ENCODE assay signal across 12 cellular contexts in genomic region chr13:23500858-23501257, GRCh38.
DNase-seq lines count a peak whose midpoint lies in the region; ATAC-seq and TF ChIP-seq lines count a peak whose summit lies in the region.
"Had no signal": no experiment of that assay in that cellular context is flagged by ENCODE, and none has a peak within 500 bp of the region (broad histone marks: within the 10 kb centered on the region; RNA-seq: fewer than 3 reads in every experiment).

No MANE protein-coding gene starts in this region.

- H3K9ac ChIP-seq in adipocyte (ENCODE audit: low read length), result no peak overlapping the region

- H3K4me3 ChIP-seq in adipocyte (ENCODE audit: low read length) (peak overlapping the region; percentile 66), fibroblast of villous mesenchyme (ENCODE audit: low read depth, low read length) (no peak overlapping the region)
- H3K4me3 ChIP-seq: sigmoid colon had no signal

- DNase-seq in GM04504 (ENCODE audit: low read depth) (peak; percentile 97), adipocyte (ENCODE audit: low read depth) (peak; percentile 64), fibroblast of villous mesenchyme (ENCODE audit: low read depth) (peak; percentile 89), stromal cell of bone marrow (ENCODE audit: low read depth) (peak; percentile 85), NCI-H524 (lab: John Stamatoyannopoulos, UW) (no peak), NCI-H2081 treated with DMSO at 0.1 percent for 48 hours (lab: John Stamatoyannopoulos, UW) (no peak)
- no peak for DNase-seq in activated naive CD4-positive, alpha-beta T cell treated with Interleukin-2 at 50 U/mL for 16 hours
- DNase-seq: activated CD4-positive, alpha-beta T cell treated with anti-CD3 and anti-CD28 coated beads for 4 hours; DMS79 treated with DMSO at 0.1 percent for 48 hours; Karpas-422; sigmoid colon had no signal

- no peak for ATAC-seq in GM21381 (IDR thresholded peaks at IDR 0.05; ENCODE audit: unreplicated experiment)

- no peaks in the 10 kb centered on the region for H3K9me3 ChIP-seq in adipocyte (ENCODE audit: control insufficient read depth, low read length)
- H3K9me3 ChIP-seq: sigmoid colon had no signal

- H3K36me3 ChIP-seq in adipocyte (ENCODE audit: control insufficient read depth, insufficient read depth, low read length, severe bottlenecking), result no peaks in the 10 kb centered on the region
- H3K36me3 ChIP-seq: sigmoid colon had no signal

- H3K4me1 ChIP-seq in adipocyte (ENCODE audit: control insufficient read depth, insufficient read depth, low read length), result peaks cover 23% of the 10 kb centered on the region

- no peak for TF ChIP-seq CTCF in fibroblast of villous mesenchyme (IDR thresholded peaks at IDR 0.05; ENCODE audit: insufficient read depth, low read depth, low read length)

- no peaks in the 10 kb centered on the region for H3K27me3 ChIP-seq in adipocyte (replicated peaks; ENCODE audit: control insufficient read depth, insufficient read depth, low read length)
- H3K27me3 ChIP-seq: sigmoid colon had no signal

Comparison
In these comparisons a context has a peak if more than half of its experiments do, and no peak if none do; other contexts are left out.
1. DNase-seq: peak in GM04504 (single experiment), adipocyte (single experiment), fibroblast of villous mesenchyme (single experiment) and stromal cell of bone marrow (single experiment); none in NCI-H524 (0 of 2), activated naive CD4-positive, alpha-beta T cell treated with Interleukin-2 at 50 U/mL for 16 hours (single experiment) and NCI-H2081 treated with DMSO at 0.1 percent for 48 hours (single experiment).